In genomic region chr3:13015286-13016082, GRCh38 we compare ENCODE assay signal across 8 cellular contexts. TPM values are rescaled to one million over a fixed set of nuclear protein-coding genes. Genes with fewer than 3 reads are reported as not detected.
DNase-seq lines count a peak whose midpoint lies in the region; ATAC-seq and TF ChIP-seq lines count a peak whose summit lies in the region.

No MANE protein-coding gene starts in this region.

- intact Hi-C loops in Caco-2 (cut with micrococcal nuclease; ENCODE audit: unreplicated experiment), result no loop called here

- DNase-seq in NB4 (ENCODE audit: low read depth) (peak; percentile 76), memory B cell (ENCODE audit: low spot score in 2 of 2) (peak; percentile 68 to 69), Caco-2 (no peak)
- peak; percentile 83 for DNase-seq in activated effector memory CD4-positive, alpha-beta T cell treated with anti-CD3 and anti-CD28 coated beads, Interleukin-2, amount 50 U/mL, for 16 hours

- no peak for TF ChIP-seq CTCF in NB4 (IDR thresholded peaks at IDR 0.05; ENCODE audit: low read depth, low read length)
- no peak for TF ChIP-seq CTCF in Caco-2 (IDR thresholded peaks at IDR 0.05; ENCODE audit: insufficient read depth in 1 of 2, low read depth in 1 of 2, low read length in 1 of 2, severe bottlenecking in 1 of 2, unreplicated experiment in 1 of 2)

- CTCF ChIA-PET in Caco-2 (lab: Charles Lee), result no interaction called here

- H3K36me3 Mint-ChIP-seq in memory B cell (peaks cover 16% of the 10 kb centered on the region), Caco-2 (ENCODE audit: insufficient read depth, unreplicated experiment) (no peaks in the 10 kb centered on the region)

- H3K4me3 Mint-ChIP-seq in memory B cell, result peak overlapping the region; percentile 86
- H3K4me3 Mint-ChIP-seq in Caco-2 (ENCODE audit: unreplicated experiment), result no peak overlapping the region

- H3K4me1 ChIP-seq in Caco-2, result no peaks in the 10 kb centered on the region

- H3K4me1 Mint-ChIP-seq in memory B cell (peaks cover 64% of the 10 kb centered on the region), Caco-2 (ENCODE audit: low read depth, unreplicated experiment) (no peaks in the 10 kb centered on the region)

- H3K4me3 ChIP-seq in NB4 (ENCODE audit: low read depth, low read length) (peak overlapping the region; percentile 12), Caco-2 (ENCODE audit: low read depth, low read length) (no peak overlapping the region)

- no peaks in the 10 kb centered on the region for H3K9me3 ChIP-seq in Caco-2

- peak overlapping the region; percentile 96 for H3K27ac Mint-ChIP-seq in memory B cell
- H3K27ac Mint-ChIP-seq in Caco-2 (ENCODE audit: unreplicated experiment), result no peak overlapping the region

- H3K9me3 Mint-ChIP-seq in memory B cell (no peaks in the 10 kb centered on the region), Caco-2 (ENCODE audit: unreplicated experiment) (no peaks in the 10 kb centered on the region)

- no peaks in the 10 kb centered on the region for H3K36me3 ChIP-seq in Caco-2 (ENCODE audit: control insufficient read depth, insufficient read depth, low read length)

- BruUV-seq in Caco-2 (replicated peaks; lab: Mats Ljungman, UMichigan), result no TSS peak

- TF ChIP-seq POLR2A in NB4 (IDR thresholded peaks at IDR 0.05; ENCODE audit: extremely low read depth, insufficient read length), result no peak

- no peaks in the 10 kb centered on the region for H3K27me3 Mint-ChIP-seq in memory B cell
- H3K27me3 Mint-ChIP-seq in Caco-2 (ENCODE audit: insufficient read depth, unreplicated experiment), result peaks cover 5% of the 10 kb centered on the region

- POLR2A ChIA-PET in Caco-2 (lab: Charles Lee), result no interaction called here

- H3K27me3 ChIP-seq in Caco-2 (replicated peaks; ENCODE audit: control insufficient read depth, insufficient read depth, low read length), result no peaks in the 10 kb centered on the region; the same call in 1 of the 2 replicates

- ATAC-seq in GM19463 (IDR thresholded peaks at IDR 0.05; ENCODE audit: unreplicated experiment) (peak; percentile 21), memory B cell (ENCODE audit: low read depth) (peak; percentile 52), HG03108 (IDR thresholded peaks at IDR 0.05; ENCODE audit: unreplicated experiment) (no peak), HG02981 (IDR thresholded peaks at IDR 0.05; ENCODE audit: unreplicated experiment) (no peak), GM18858 (IDR thresholded peaks at IDR 0.05; ENCODE audit: unreplicated experiment) (no peak)

RNA-seq across cellular contexts. Expression of gene IQSEC1, which starts 57.7 kb away (rescaled TPM):
- total RNA-seq in Caco-2 (2022), result 33.7 and 40.0 TPM in 2 replicates

Comparison
In these comparisons a context has a peak if more than half of its experiments do, and no peak if none do; other contexts are left out.
1. ATAC-seq: peak in GM19463 (single experiment) and memory B cell (single experiment); none in HG03108 (single experiment), HG02981 (single experiment) and GM18858 (single experiment).
2. DNase-seq: peak in NB4 (single experiment), activated effector memory CD4-positive, alpha-beta T cell treated with anti-CD3 and anti-CD28 coated beads, Interleukin-2, amount 50 U/mL, for 16 hours (single experiment) and memory B cell (2 of 2); none in Caco-2 (0 of 2).